In the genomic region with DNA sequence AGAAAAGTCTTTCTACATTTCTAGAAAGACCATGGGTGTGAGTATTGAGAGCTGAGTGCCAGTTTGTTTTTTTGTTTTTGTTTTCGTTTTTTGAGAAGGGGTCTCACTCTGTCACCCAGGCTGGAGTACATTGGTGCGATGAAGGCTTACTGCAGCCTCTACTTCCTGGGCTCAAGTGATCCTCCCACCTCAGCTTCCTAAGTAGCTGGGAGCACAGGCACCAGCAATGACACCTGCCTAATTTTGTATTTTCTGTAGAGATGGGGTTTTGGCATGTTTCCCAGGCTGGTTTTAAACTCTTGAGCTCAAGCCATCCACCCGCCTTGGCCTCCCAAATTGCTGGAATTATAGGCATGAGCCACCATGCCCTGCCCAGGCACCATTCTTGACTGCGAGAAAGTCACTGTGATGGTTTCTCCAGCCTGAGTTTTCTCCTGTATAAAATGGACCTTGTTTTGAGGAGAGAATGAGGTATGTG, we compare ENCODE assay signal across 26 cellular contexts.
DNase-seq lines count a peak whose midpoint lies in the region; ATAC-seq lines count a peak whose summit lies in the region.
"Had no signal": no experiment of that assay in that cellular context is flagged by ENCODE, and none has a peak within 500 bp of the region (broad histone marks: within the 10 kb centered on the region; RNA-seq: fewer than 3 reads in every experiment).

No MANE protein-coding gene starts in this region.

- peak; percentile 17 to 35 for DNase-seq in NCI-H187 (lab: John Stamatoyannopoulos, UW)
- no peak for DNase-seq in NCI-H187 treated with DMSO at 0.1 percent for 48 hours (lab: John Stamatoyannopoulos, UW)
- peak; percentile 84 for DNase-seq in NCI-H1105 treated with DMSO at 0.1 percent for 48 hours (lab: John Stamatoyannopoulos, UW)
- DNase-seq in NCI-H345 treated with DMSO at 0.1 percent for 48 hours (lab: John Stamatoyannopoulos, UW; ENCODE audit: unreplicated experiment) = peak; percentile 62
- peak; percentile 15 for DNase-seq in islet precursor cell
- no peak for DNase-seq in activated T-cell treated with anti-CD3 and anti-CD28 coated beads, Interleukin-2, amount 50 U/mL, for 72 hours
- DNase-seq in NCI-H226 = no peak
- DNase-seq in globus pallidus (ENCODE audit: low spot score) = no peak
- DNase-seq: activated CD4-positive, alpha-beta T cell treated with anti-CD3 and anti-CD28 coated beads for 36 hours; activated CD8-positive, alpha-beta T cell treated with anti-CD3 and anti-CD28 coated beads, Interleukin-2, amount 10 ng/mL, durations not matched to agents 7 days and 5 days; activated gamma-delta T cell; activated naive CD8-positive, alpha-beta T cell treated with anti-CD3 and anti-CD28 coated beads, Interleukin-2, amount 50 U/mL, for 24 hours; activated T-cell treated with anti-CD3 and anti-CD28 coated beads for 4 hours; CD4-positive, CD25-positive, alpha-beta regulatory T cell; central memory CD4-positive, alpha-beta T cell; DMS 273 treated with DMSO at 0.1 percent for 48 hours; esophagus squamous epithelium; foreskin melanocyte; GDM1; HCEC 1CT; natural killer cell; NCI-H774; tibial artery had no signal

- peaks cover 6 to 11% of the 10 kb centered on the region in 2 donors for H3K36me3 Mint-ChIP-seq in activated T-cell treated with anti-CD3 and anti-CD28 coated beads, Interleukin-2, amount 50 U/mL, for 72 hours (ENCODE audit: insufficient read depth in 2 of 2)
- H3K36me3 Mint-ChIP-seq: CD4-positive, CD25-positive, alpha-beta regulatory T cell had no signal

- peaks cover 4 to 8% of the 10 kb centered on the region in 2 donors for H3K9me3 Mint-ChIP-seq in activated T-cell treated with anti-CD3 and anti-CD28 coated beads, Interleukin-2, amount 50 U/mL, for 72 hours
- H3K9me3 Mint-ChIP-seq: natural killer cell had no signal

- peaks cover 4% of the 10 kb centered on the region for H3K4me1 Mint-ChIP-seq in activated T-cell treated with anti-CD3 and anti-CD28 coated beads, Interleukin-2, amount 50 U/mL, for 72 hours (ENCODE audit: low read depth)

- H3K4me3 Mint-ChIP-seq in activated T-cell treated with anti-CD3 and anti-CD28 coated beads, Interleukin-2, amount 50 U/mL, for 72 hours = no peak overlapping the region
- H3K4me3 Mint-ChIP-seq: activated CD4-positive, alpha-beta T cell treated with anti-CD3 and anti-CD28 coated beads for 36 hours; activated CD8-positive, alpha-beta T cell treated with anti-CD3 and anti-CD28 coated beads, Interleukin-2, amount 10 ng/mL, durations not matched to agents 7 days and 5 days; activated naive CD8-positive, alpha-beta T cell treated with anti-CD3 and anti-CD28 coated beads, Interleukin-2, amount 50 U/mL, for 24 hours; CD4-positive, CD25-positive, alpha-beta regulatory T cell; dendritic cell treated with granulocyte-macrophage colony-stimulating factor and Interleukin-4, amounts not matched to agents 40 ng/mL and 50 ng/mL, for 4 days; natural killer cell; stimulated activated naive CD8-positive, alpha-beta T cell treated with anti-CD3 and anti-CD28 coated beads, Interleukin-15, Interleukin-2, amounts not matched to agents 100 ng/mL and 50 ng/mL, for 24 hours had no signal

- ATAC-seq in activated T-cell treated with anti-CD3 and anti-CD28 coated beads, Interleukin-2, amount 50 U/mL, for 72 hours (replicated peaks in 1 of 2) = no peak
- ATAC-seq: activated CD4-positive, alpha-beta T cell treated with anti-CD3 and anti-CD28 coated beads for 36 hours; activated CD8-positive, alpha-beta T cell treated with anti-CD3 and anti-CD28 coated beads, Interleukin-2, amount 10 ng/mL, durations not matched to agents 7 days and 5 days; activated naive CD8-positive, alpha-beta T cell treated with anti-CD3 and anti-CD28 coated beads, Interleukin-2, amount 50 U/mL, for 24 hours; K562; natural killer cell had no signal

- H3K27ac Mint-ChIP-seq in activated T-cell treated with anti-CD3 and anti-CD28 coated beads, Interleukin-2, amount 50 U/mL, for 72 hours = no peak overlapping the region
- H3K27ac Mint-ChIP-seq: activated CD4-positive, alpha-beta T cell treated with anti-CD3 and anti-CD28 coated beads for 36 hours; activated CD8-positive, alpha-beta T cell treated with anti-CD3 and anti-CD28 coated beads, Interleukin-2, amount 10 ng/mL, durations not matched to agents 7 days and 5 days; activated naive CD8-positive, alpha-beta T cell treated with anti-CD3 and anti-CD28 coated beads, Interleukin-2, amount 50 U/mL, for 24 hours; dendritic cell treated with granulocyte-macrophage colony-stimulating factor and Interleukin-4, amounts not matched to agents 40 ng/mL and 50 ng/mL, for 4 days; natural killer cell; stimulated activated naive CD8-positive, alpha-beta T cell treated with anti-CD3 and anti-CD28 coated beads, Interleukin-15, Interleukin-2, amounts not matched to agents 100 ng/mL and 50 ng/mL, for 24 hours had no signal

- no peaks in the 10 kb centered on the region for H3K27me3 Mint-ChIP-seq in activated T-cell treated with anti-CD3 and anti-CD28 coated beads, Interleukin-2, amount 50 U/mL, for 72 hours (ENCODE audit: low read depth)
- H3K27me3 Mint-ChIP-seq: activated CD4-positive, alpha-beta T cell treated with anti-CD3 and anti-CD28 coated beads for 36 hours; CD4-positive, CD25-positive, alpha-beta regulatory T cell; stimulated activated naive CD8-positive, alpha-beta T cell treated with anti-CD3 and anti-CD28 coated beads, Interleukin-15, Interleukin-2, amounts not matched to agents 100 ng/mL and 50 ng/mL, for 24 hours had no signal

Comparison
In these comparisons a context has a peak if more than half of its experiments do, and no peak if none do; other contexts are left out.
1. DNase-seq: peak in NCI-H187 (2 of 2), NCI-H1105 treated with DMSO at 0.1 percent for 48 hours (single experiment), NCI-H345 treated with DMSO at 0.1 percent for 48 hours (single experiment) and islet precursor cell (single experiment); none in NCI-H187 treated with DMSO at 0.1 percent for 48 hours (single experiment), activated T-cell treated with anti-CD3 and anti-CD28 coated beads, Interleukin-2, amount 50 U/mL, for 72 hours (0 of 2), NCI-H226 (single experiment) and globus pallidus (single experiment).